22 cellular contexts compared by ENCODE assay signal in the genomic region with DNA sequence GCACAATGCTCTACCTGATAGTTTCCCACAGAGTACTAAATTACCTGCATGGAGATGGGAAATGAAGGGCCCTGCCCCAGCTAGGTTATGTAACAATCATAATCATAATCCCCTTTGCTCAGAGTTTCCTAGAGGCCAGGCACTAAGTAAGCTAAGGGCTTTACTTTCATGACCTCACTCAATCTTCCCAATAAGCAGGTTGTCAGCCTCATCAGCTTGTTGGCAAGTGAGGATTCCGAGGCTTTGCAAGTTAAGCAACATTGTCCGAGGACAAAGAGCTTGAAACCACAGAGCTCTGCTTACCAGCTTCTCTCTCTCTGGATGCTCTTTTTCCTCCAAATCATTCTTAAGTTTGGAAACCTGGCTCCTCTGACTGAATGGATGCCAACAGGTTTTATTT.
A peak's percentile ranks its signal among the peaks of the same experiment; 100 is the strongest.
DNase-seq lines count a peak whose midpoint lies in the region; ATAC-seq lines count a peak whose summit lies in the region.
"Had no signal": no experiment of that assay in that cellular context is flagged by ENCODE, and none has a peak within 500 bp of the region (broad histone marks: within the 10 kb centered on the region; RNA-seq: fewer than 3 reads in every experiment).

No MANE protein-coding gene starts in this region.

- intact Hi-C loops in activated T-helper 1 cell treated with anti-CD3 and anti-CD28 coated beads, Interleukin-12 subunit alpha, Interleukin-12 subunit beta, Interleukin-2, Interleukin-4 antibody, amounts not matched to agents 30 ng/mL and 10 ng/mL and 1 ng/mL, durations not matched to agents 14 hours and 24 hours and 36 hours (cut with micrococcal nuclease), result no loop called here

- CTCF ChIA-PET in activated CD8-positive, alpha-beta memory T cell treated with anti-CD3 and anti-CD28 coated beads, Interleukin-2, amount 10 ng/mL, durations not matched to agents 7 days and 5 days (lab: Charles Lee), result interaction anchor here (0.6 kb wide), 1 partner anchor 212 kb away, joined by 3 read pairs; no protein-coding TSS in a partner anchor

- no peak overlapping the region for H3K27ac Mint-ChIP-seq in activated CD8-positive, alpha-beta memory T cell treated with anti-CD3 and anti-CD28 coated beads, Interleukin-2, amount 10 ng/mL, durations not matched to agents 7 days and 5 days
- no peak overlapping the region for H3K27ac Mint-ChIP-seq in stimulated activated memory B cell treated with anti-CD40 and anti-IgM and Interleukin-4, amounts not matched to agents 10 μg/mL and 1 μg/mL and 100 μg/mL, for 72 hours
- H3K27ac Mint-ChIP-seq in activated T-helper 1 cell treated with anti-CD3 and anti-CD28 coated beads, Interleukin-12 subunit alpha, Interleukin-12 subunit beta, Interleukin-2, Interleukin-4 antibody, amounts not matched to agents 30 ng/mL and 10 ng/mL and 1 ng/mL, durations not matched to agents 14 hours and 24 hours and 36 hours, result no peak overlapping the region
- H3K27ac Mint-ChIP-seq: B cell, HFFc6 had no signal

- no peak for ATAC-seq in activated CD8-positive, alpha-beta memory T cell treated with anti-CD3 and anti-CD28 coated beads, Interleukin-2, amount 10 ng/mL, durations not matched to agents 7 days and 5 days
- no peak for ATAC-seq in stimulated activated memory B cell treated with anti-CD40 and anti-IgM and Interleukin-4, amounts not matched to agents 10 μg/mL and 1 μg/mL and 100 μg/mL, for 72 hours
- ATAC-seq in HG03159 (IDR thresholded peaks at IDR 0.05; ENCODE audit: unreplicated experiment), result no peak
- ATAC-seq: HepG2 had no signal

- no peaks in the 10 kb centered on the region for H3K9me3 Mint-ChIP-seq in activated CD8-positive, alpha-beta memory T cell treated with anti-CD3 and anti-CD28 coated beads, Interleukin-2, amount 10 ng/mL, durations not matched to agents 7 days and 5 days (ENCODE audit: low read depth)
- H3K9me3 Mint-ChIP-seq in stimulated activated memory B cell treated with anti-CD40 and anti-IgM and Interleukin-4, amounts not matched to agents 10 μg/mL and 1 μg/mL and 100 μg/mL, for 72 hours, result no peaks in the 10 kb centered on the region
- no peaks in the 10 kb centered on the region for H3K9me3 Mint-ChIP-seq in activated T-helper 1 cell treated with anti-CD3 and anti-CD28 coated beads, Interleukin-12 subunit alpha, Interleukin-12 subunit beta, Interleukin-2, Interleukin-4 antibody, amounts not matched to agents 30 ng/mL and 10 ng/mL and 1 ng/mL, durations not matched to agents 14 hours and 24 hours and 36 hours

- peaks cover 2% of the 10 kb centered on the region for H3K4me1 Mint-ChIP-seq in activated CD8-positive, alpha-beta memory T cell treated with anti-CD3 and anti-CD28 coated beads, Interleukin-2, amount 10 ng/mL, durations not matched to agents 7 days and 5 days
- H3K4me1 Mint-ChIP-seq in stimulated activated memory B cell treated with anti-CD40 and anti-IgM and Interleukin-4, amounts not matched to agents 10 μg/mL and 1 μg/mL and 100 μg/mL, for 72 hours, result no peaks in the 10 kb centered on the region
- peaks cover 8% of the 10 kb centered on the region for H3K4me1 Mint-ChIP-seq in activated T-helper 1 cell treated with anti-CD3 and anti-CD28 coated beads, Interleukin-12 subunit alpha, Interleukin-12 subunit beta, Interleukin-2, Interleukin-4 antibody, amounts not matched to agents 30 ng/mL and 10 ng/mL and 1 ng/mL, durations not matched to agents 14 hours and 24 hours and 36 hours (ENCODE audit: low read depth)
- H3K4me1 Mint-ChIP-seq: B cell had no signal

- peaks cover 11% of the 10 kb centered on the region for H3K27me3 Mint-ChIP-seq in activated CD8-positive, alpha-beta memory T cell treated with anti-CD3 and anti-CD28 coated beads, Interleukin-2, amount 10 ng/mL, durations not matched to agents 7 days and 5 days
- peaks cover 25% of the 10 kb centered on the region for H3K27me3 Mint-ChIP-seq in stimulated activated memory B cell treated with anti-CD40 and anti-IgM and Interleukin-4, amounts not matched to agents 10 μg/mL and 1 μg/mL and 100 μg/mL, for 72 hours
- H3K27me3 Mint-ChIP-seq in activated T-helper 1 cell treated with anti-CD3 and anti-CD28 coated beads, Interleukin-12 subunit alpha, Interleukin-12 subunit beta, Interleukin-2, Interleukin-4 antibody, amounts not matched to agents 30 ng/mL and 10 ng/mL and 1 ng/mL, durations not matched to agents 14 hours and 24 hours and 36 hours (ENCODE audit: insufficient read depth), result peaks cover 3% of the 10 kb centered on the region

- no peak overlapping the region for H3K4me3 Mint-ChIP-seq in activated CD8-positive, alpha-beta memory T cell treated with anti-CD3 and anti-CD28 coated beads, Interleukin-2, amount 10 ng/mL, durations not matched to agents 7 days and 5 days
- H3K4me3 Mint-ChIP-seq in stimulated activated memory B cell treated with anti-CD40 and anti-IgM and Interleukin-4, amounts not matched to agents 10 μg/mL and 1 μg/mL and 100 μg/mL, for 72 hours, result no peak overlapping the region
- no peak overlapping the region for H3K4me3 Mint-ChIP-seq in activated T-helper 1 cell treated with anti-CD3 and anti-CD28 coated beads, Interleukin-12 subunit alpha, Interleukin-12 subunit beta, Interleukin-2, Interleukin-4 antibody, amounts not matched to agents 30 ng/mL and 10 ng/mL and 1 ng/mL, durations not matched to agents 14 hours and 24 hours and 36 hours
- H3K4me3 Mint-ChIP-seq: B cell, HFFc6 had no signal

- H3K36me3 Mint-ChIP-seq in activated CD8-positive, alpha-beta memory T cell treated with anti-CD3 and anti-CD28 coated beads, Interleukin-2, amount 10 ng/mL, durations not matched to agents 7 days and 5 days, result no peaks in the 10 kb centered on the region
- no peaks in the 10 kb centered on the region for H3K36me3 Mint-ChIP-seq in stimulated activated memory B cell treated with anti-CD40 and anti-IgM and Interleukin-4, amounts not matched to agents 10 μg/mL and 1 μg/mL and 100 μg/mL, for 72 hours
- H3K36me3 Mint-ChIP-seq in activated T-helper 1 cell treated with anti-CD3 and anti-CD28 coated beads, Interleukin-12 subunit alpha, Interleukin-12 subunit beta, Interleukin-2, Interleukin-4 antibody, amounts not matched to agents 30 ng/mL and 10 ng/mL and 1 ng/mL, durations not matched to agents 14 hours and 24 hours and 36 hours (ENCODE audit: low read depth), result no peaks in the 10 kb centered on the region

- peak; percentile 28 for DNase-seq in activated CD8-positive, alpha-beta memory T cell treated with anti-CD3 and anti-CD28 coated beads, Interleukin-2, amount 50 U/mL, for 48 hours
- DNase-seq in activated CD8-positive, alpha-beta memory T cell treated with anti-CD3 and anti-CD28 coated beads, Interleukin-2, amount 10 ng/mL, durations not matched to agents 7 days and 5 days, result no peak
- DNase-seq in amniotic epithelial cell (ENCODE audit: low read depth) (peak; percentile 89), fibroblast of peridontal ligament (ENCODE audit: extremely low read depth) (peak; percentile 33), RKO (ENCODE audit: low spot score) (no peak)
- DNase-seq in activated T-helper 1 cell treated with anti-CD3 and anti-CD28 coated beads, Interleukin-12 subunit alpha, Interleukin-12 subunit beta, Interleukin-2, Interleukin-4 antibody, amounts not matched to agents 30 ng/mL and 10 ng/mL and 1 ng/mL, durations not matched to agents 14 hours and 24 hours and 36 hours (ENCODE audit: low spot score), result no peak
- DNase-seq: 8988T, H7, HFFc6, KBM-7, NCI-H1092 treated with DMSO at 0.1 percent for 48 hours, NCI-H146, NCI-H2029 treated with DMSO at 0.1 percent for 48 hours, NCI-H2171 treated with DMSO at 0.1 percent for 48 hours, NCI-H510A, NCI-H748 treated with DMSO at 0.1 percent for 48 hours, OCI-M1, SHP77 had no signal

Comparison
In these comparisons a context has a peak if more than half of its experiments do, and no peak if none do; other contexts are left out.
1. DNase-seq: peak in activated CD8-positive, alpha-beta memory T cell treated with anti-CD3 and anti-CD28 coated beads, Interleukin-2, amount 50 U/mL, for 48 hours (single experiment), amniotic epithelial cell (single experiment) and fibroblast of peridontal ligament (single experiment); none in activated CD8-positive, alpha-beta memory T cell treated with anti-CD3 and anti-CD28 coated beads, Interleukin-2, amount 10 ng/mL, durations not matched to agents 7 days and 5 days (single experiment), activated T-helper 1 cell treated with anti-CD3 and anti-CD28 coated beads, Interleukin-12 subunit alpha, Interleukin-12 subunit beta, Interleukin-2, Interleukin-4 antibody, amounts not matched to agents 30 ng/mL and 10 ng/mL and 1 ng/mL, durations not matched to agents 14 hours and 24 hours and 36 hours (single experiment) and RKO (single experiment).